In genomic region chr19:56670961-56671612, GRCh38 we compare ENCODE assay signal across 12 cellular contexts. TPM values are rescaled to one million over a fixed set of nuclear protein-coding genes. Genes with fewer than 3 reads are reported as not detected.
A peak's percentile ranks its signal among the peaks of the same experiment; 100 is the strongest.
DNase-seq lines count a peak whose midpoint lies in the region; ATAC-seq and TF ChIP-seq lines count a peak whose summit lies in the region.
"Had no signal": no experiment of that assay in that cellular context is flagged by ENCODE, and none has a peak within 500 bp of the region (broad histone marks: within the 10 kb centered on the region; RNA-seq: fewer than 3 reads in every experiment).

No MANE protein-coding gene starts in this region.

- H3K9me3 ChIP-seq in PC-9 (ENCODE audit: insufficient read depth, low read depth): no peaks in the 10 kb centered on the region
- H3K9me3 ChIP-seq: BE2C had no signal

- H3K4me1 ChIP-seq in mesendoderm (ENCODE audit: control insufficient read depth, low read depth, low read length) (no peaks in the 10 kb centered on the region), PC-9 (replicated peaks; ENCODE audit: insufficient read depth) (no peaks in the 10 kb centered on the region)
- H3K4me1 ChIP-seq: BE2C had no signal

- H3K79me2 ChIP-seq in mesendoderm (ENCODE audit: control insufficient read depth, insufficient read depth, low read length): no peaks in the 10 kb centered on the region
- no peaks in the 10 kb centered on the region for H3K79me2 ChIP-seq in PC-9 (ENCODE audit: low read depth)

- peaks cover 16% of the 10 kb centered on the region for H3K9me3 Mint-ChIP-seq in activated CD4-positive, alpha-beta T cell treated with anti-CD3 and anti-CD28 coated beads, Interleukin-2, amount 10 ng/mL, durations not matched to agents 7 days and 5 days
- H3K9me3 Mint-ChIP-seq in type B pancreatic cell (no peaks in the 10 kb centered on the region), WTC11 (peaks cover 52% of the 10 kb centered on the region)

- peak overlapping the region; percentile 89 for H3K56ac ChIP-seq in mesendoderm (ENCODE audit: low read length)

- peak overlapping the region; percentile 70 for H3K4me2 ChIP-seq in mesendoderm (ENCODE audit: low read length)
- no peak overlapping the region for H3K4me2 ChIP-seq in PC-9

- intact Hi-C loops in PC-9 (cut with micrococcal nuclease; ENCODE audit: unreplicated experiment): no loop called here

- no peak overlapping the region for H2BK5ac ChIP-seq in mesendoderm (ENCODE audit: low read length)

- POLR2A ChIA-PET in activated CD4-positive, alpha-beta T cell treated with anti-CD3 and anti-CD28 coated beads, Interleukin-2, amount 10 ng/mL, durations not matched to agents 7 days and 5 days (lab: Charles Lee): no interaction called here
- POLR2A ChIA-PET in WTC11 (lab: Charles Lee): no interaction called here
- POLR2A ChIA-PET in PC-9 (lab: Charles Lee; ENCODE audit: unreplicated experiment): no interaction called here

- no peak overlapping the region for H3K18ac ChIP-seq in mesendoderm (ENCODE audit: low read length)

- no peaks in the 10 kb centered on the region for H3F3A ChIP-seq in PC-9 (ENCODE audit: insufficient read depth, low read depth)

- TF ChIP-seq CTCF in type B pancreatic cell (conservative IDR thresholded peaks at IDR 0.05) (no peak), WTC11 (IDR thresholded peaks at IDR 0.05) (no peak), PC-9 (conservative IDR thresholded peaks at IDR 0.05) (no peak)

- H3K27ac ChIP-seq in caudate nucleus (ENCODE audit: low read depth, low read length) (peak overlapping the region; percentile 56), mesendoderm (ENCODE audit: low read depth, low read length) (no peak overlapping the region), PC-9 (no peak overlapping the region)

- no peak overlapping the region for H4K5ac ChIP-seq in mesendoderm (ENCODE audit: low read length)

- no peak overlapping the region for H2AK5ac ChIP-seq in mesendoderm (ENCODE audit: low read length)

- ATAC-seq in WTC11 (no peak), HG03460 (IDR thresholded peaks at IDR 0.05; ENCODE audit: unreplicated experiment) (no peak)

- H3K36me3 Mint-ChIP-seq in activated CD4-positive, alpha-beta T cell treated with anti-CD3 and anti-CD28 coated beads, Interleukin-2, amount 10 ng/mL, durations not matched to agents 7 days and 5 days (ENCODE audit: low read depth): peaks cover 13% of the 10 kb centered on the region
- H3K36me3 Mint-ChIP-seq in type B pancreatic cell (no peaks in the 10 kb centered on the region), WTC11 (peaks cover 59% of the 10 kb centered on the region)

- no peaks in the 10 kb centered on the region for H4K20me1 ChIP-seq in PC-9 (ENCODE audit: insufficient read depth)

- peak overlapping the region; percentile 82 for H3K4me3 Mint-ChIP-seq in activated CD4-positive, alpha-beta T cell treated with anti-CD3 and anti-CD28 coated beads, Interleukin-2, amount 10 ng/mL, durations not matched to agents 7 days and 5 days
- peak overlapping the region; percentile 60 for H3K4me3 Mint-ChIP-seq in type B pancreatic cell
- no peak overlapping the region for H3K4me3 Mint-ChIP-seq in WTC11
- H3K4me3 Mint-ChIP-seq: nephron had no signal

- H3K23ac ChIP-seq in mesendoderm (ENCODE audit: low read length): no peak overlapping the region

- H3K27ac Mint-ChIP-seq in activated CD4-positive, alpha-beta T cell treated with anti-CD3 and anti-CD28 coated beads, Interleukin-2, amount 10 ng/mL, durations not matched to agents 7 days and 5 days: peak overlapping the region; percentile 88
- H3K27ac Mint-ChIP-seq in type B pancreatic cell: no peak overlapping the region
- H3K27ac Mint-ChIP-seq in WTC11: no peak overlapping the region
- H3K27ac Mint-ChIP-seq: nephron had no signal

- H3K4ac ChIP-seq in mesendoderm (ENCODE audit: low read depth, low read length): no peak overlapping the region

- BruUV-seq in PC-9 (replicated peaks; lab: Mats Ljungman, UMichigan): no TSS peak

- H2AFZ ChIP-seq in PC-9: no peak overlapping the region

- H3K79me1 ChIP-seq in mesendoderm (ENCODE audit: low read length): no peaks in the 10 kb centered on the region

- H3K27me3 ChIP-seq in mesendoderm (ENCODE audit: insufficient read depth, low read length, poor library complexity) (no peaks in the 10 kb centered on the region), PC-9 (ENCODE audit: insufficient read depth, low read depth) (peaks cover 12% of the 10 kb centered on the region)
- H3K27me3 ChIP-seq: BE2C had no signal

- WGBS in mesendoderm (ENCODE audit: extremely low coverage, insufficient coverage, low lambda C conversion rate): no CpG with 5 or more reads among the region's 35 CpGs

- H3K4me1 Mint-ChIP-seq in activated CD4-positive, alpha-beta T cell treated with anti-CD3 and anti-CD28 coated beads, Interleukin-2, amount 10 ng/mL, durations not matched to agents 7 days and 5 days: peaks cover 15% of the 10 kb centered on the region
- H3K4me1 Mint-ChIP-seq in type B pancreatic cell (ENCODE audit: unreplicated experiment) (no peaks in the 10 kb centered on the region), WTC11 (no peaks in the 10 kb centered on the region)
- H3K4me1 Mint-ChIP-seq: nephron had no signal

- H3K4me3 ChIP-seq in mesendoderm (ENCODE audit: low read length) (peak overlapping the region; percentile 33), PC-9 (no peak overlapping the region)

- H2BK15ac ChIP-seq in mesendoderm (replicated peaks; ENCODE audit: low read depth): no peak overlapping the region

- no peak overlapping the region for H2BK120ac ChIP-seq in mesendoderm (ENCODE audit: low read depth, low read length)

- H3K36me3 ChIP-seq in mesendoderm (ENCODE audit: control insufficient read depth, insufficient read depth, low read length) (no peaks in the 10 kb centered on the region), PC-9 (ENCODE audit: low read depth) (no peaks in the 10 kb centered on the region)
- H3K36me3 ChIP-seq: BE2C had no signal

- no peaks in the 10 kb centered on the region for H3K27me3 Mint-ChIP-seq in activated CD4-positive, alpha-beta T cell treated with anti-CD3 and anti-CD28 coated beads, Interleukin-2, amount 10 ng/mL, durations not matched to agents 7 days and 5 days
- H3K27me3 Mint-ChIP-seq in type B pancreatic cell (no peaks in the 10 kb centered on the region), WTC11 (ENCODE audit: low read depth) (peaks cover 3% of the 10 kb centered on the region)

- no peak for DNase-seq in activated CD4-positive, alpha-beta T cell treated with anti-CD3 and anti-CD28 coated beads, Interleukin-2, amount 10 ng/mL, durations not matched to agents 7 days and 5 days
- no peak for DNase-seq in activated CD4-positive, alpha-beta T cell treated with anti-CD3 and anti-CD28 coated beads for 48 hours
- peak in 6 of 61 donors; percentile 32 to 70 (median 42) for DNase-seq in caudate nucleus (lab: John Stamatoyannopoulos, UW)
- no peak for DNase-seq in mesendoderm
- DNase-seq in type B pancreatic cell (ENCODE audit: extremely low spot score, unreplicated experiment): no peak
- DNase-seq in WTC11 (ENCODE audit: low spot score): no peak
- DNase-seq in PC-9: no peak
- DNase-seq: BE2C had no signal

- H3K9me2 ChIP-seq in PC-9 (ENCODE audit: insufficient read depth): no peaks in the 10 kb centered on the region

- H4K8ac ChIP-seq in mesendoderm (ENCODE audit: low read depth, low read length): no peak overlapping the region

- peak overlapping the region; percentile 69 for H3K9ac ChIP-seq in mesendoderm (ENCODE audit: low read length)

- CTCF ChIA-PET in activated CD4-positive, alpha-beta T cell treated with anti-CD3 and anti-CD28 coated beads, Interleukin-2, amount 10 ng/mL, durations not matched to agents 7 days and 5 days (lab: Charles Lee): no interaction called here
- CTCF ChIA-PET in WTC11 (lab: Charles Lee) (no interaction called here), PC-9 (lab: Charles Lee) (no interaction called here)

TF ChIP-seq in WTC11, 78 proteins besides CTCF, POLR2A, EP300 and RAD21 (continues in another document):
- TF ChIP-seq ZMAT4 (CRISPR knock-in tag; IDR thresholded peaks at IDR 0.05) (no peak), HMGA2 (CRISPR knock-in tag; IDR thresholded peaks at IDR 0.05) (no peak), ZSCAN18 (CRISPR knock-in tag; IDR thresholded peaks at IDR 0.05) (no peak)

RNA-seq across cellular contexts. Expression of gene ZNF835, which starts 0.5 kb away (rescaled TPM):
- 1 to 10 TPM; 1.4 to 1.7 TPM for total RNA-seq in activated CD4-positive, alpha-beta T cell treated with anti-CD3 and anti-CD28 coated beads, Interleukin-2, amount 10 ng/mL, durations not matched to agents 7 days and 5 days
- 1.6 TPM for polyA plus RNA-seq in mesendoderm (2013, experiment 1 of 2)
- 1.1 TPM for polyA plus RNA-seq in mesendoderm (2013, experiment 2 of 2)
- total RNA-seq in type B pancreatic cell (ENCODE audit: low replicate concordance) (0.12 and 0.74 TPM in 2 replicates), WTC11 (2021) (0.16 to 0.17 TPM in 2 of 3 replicates, not detected in the other), PC-9 (2021) (not detected in 2 replicates)

RNA-seq across cellular contexts. Expression of gene SMIM17, which starts 28.1 kb away (rescaled TPM):
- under 1 TPM; 0.20 to 0.25 TPM for total RNA-seq in activated CD4-positive, alpha-beta T cell treated with anti-CD3 and anti-CD28 coated beads, Interleukin-2, amount 10 ng/mL, durations not matched to agents 7 days and 5 days
- 0.06 TPM for polyA plus RNA-seq in mesendoderm (2013, experiment 1 of 2)
- not detected for polyA plus RNA-seq in mesendoderm (2013, experiment 2 of 2)
- total RNA-seq in type B pancreatic cell (ENCODE audit: low replicate concordance) (0.43 and 1.1 TPM in 2 replicates), WTC11 (2021) (0.15 to 0.39 TPM (median 0.34 TPM) in 3 replicates), PC-9 (2021) (0.33 TPM in 1 of 2 replicates, not detected in the other)
- total RNA-seq: SK-MEL-5, subcutaneous adipose tissue had no signal
